ENCODE assay signal across 13 cellular contexts in the genomic region with DNA sequence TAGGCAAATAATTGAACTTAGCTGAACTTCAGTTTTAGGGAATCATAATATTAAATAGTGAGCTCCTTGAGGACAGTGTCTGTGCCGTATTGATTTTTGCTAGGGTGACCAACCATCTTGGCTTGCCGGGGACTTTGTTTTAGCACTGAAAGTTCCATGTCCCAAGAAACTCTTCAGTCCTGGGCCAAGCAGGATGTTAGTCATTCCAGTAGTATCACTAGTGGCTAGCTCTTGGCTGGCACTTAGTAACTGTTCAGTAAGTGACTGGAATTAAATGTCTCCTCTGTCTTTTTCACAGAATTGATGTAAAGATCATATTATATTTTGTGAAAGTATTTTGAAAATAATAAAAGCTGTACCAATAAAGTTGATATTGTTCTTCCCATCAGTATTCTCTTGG. TPM values are rescaled to one million over a fixed set of nuclear protein-coding genes. Genes with fewer than 3 reads are reported as not detected.
A peak's percentile ranks its signal among the peaks of the same experiment; 100 is the strongest.
DNase-seq lines count a peak whose midpoint lies in the region; ATAC-seq and TF ChIP-seq lines count a peak whose summit lies in the region.
"Had no signal": no experiment of that assay in that cellular context is flagged by ENCODE, and none has a peak within 500 bp of the region (broad histone marks: within the 10 kb centered on the region; RNA-seq: fewer than 3 reads in every experiment).

No MANE protein-coding gene starts in this region.

- TF ChIP-seq CTCF in cardiac fibroblast (IDR thresholded peaks at IDR 0.05; ENCODE audit: low read depth, low read length) (no peak), nephron progenitor cell (IDR thresholded peaks at IDR 0.05) (no peak), esophagus squamous epithelium (IDR thresholded peaks at IDR 0.05) (no peak)

- H3K79me2 ChIP-seq in ACC112 (ENCODE audit: control insufficient read depth, insufficient read depth, low read length, unreplicated experiment): peaks cover 5% of the 10 kb centered on the region

- H3K27me3 ChIP-seq in ACC112 (ENCODE audit: insufficient read depth, low read length) (no peaks in the 10 kb centered on the region), esophagus squamous epithelium (no peaks in the 10 kb centered on the region)

- H3K4me1 ChIP-seq in ACC112 (ENCODE audit: control insufficient read depth, insufficient read depth, low read length, unreplicated experiment): peaks cover 19% of the 10 kb centered on the region
- H3K4me1 ChIP-seq in esophagus squamous epithelium: peaks cover 0 to 8% (median 0%) of the 10 kb centered on the region in 3 donors

- H3K4me3 ChIP-seq in ACC112 (ENCODE audit: low read depth, low read length): peak overlapping the region; percentile 44; the same call in 1 of the 2 replicates
- H3K4me3 ChIP-seq in cardiac fibroblast (replicated peaks in 1 of 2; ENCODE audit: low read depth in 2 of 2, low read length in 2 of 2): no peak overlapping the region
- H3K4me3 ChIP-seq in esophagus squamous epithelium: no peak overlapping the region

- ATAC-seq in GM18870 (IDR thresholded peaks at IDR 0.05; ENCODE audit: unreplicated experiment): peak; percentile 83
- peak; percentile 68 for ATAC-seq in HG03342 (IDR thresholded peaks at IDR 0.05; ENCODE audit: unreplicated experiment)
- ATAC-seq in HG03097 (IDR thresholded peaks at IDR 0.05; ENCODE audit: low FRiP score, unreplicated experiment): no peak

- H3K9me3 ChIP-seq in esophagus squamous epithelium: no peaks in the 10 kb centered on the region

- H3K27ac Mint-ChIP-seq in nephron progenitor cell: no peak overlapping the region
- H3K27ac Mint-ChIP-seq: CD4-positive, CD25-positive, alpha-beta regulatory T cell; nephron had no signal

- peaks cover 40% of the 10 kb centered on the region for H3K36me3 Mint-ChIP-seq in nephron progenitor cell (ENCODE audit: low read depth)

- H3K27me3 Mint-ChIP-seq in nephron progenitor cell (ENCODE audit: low read depth, poor library complexity): no peaks in the 10 kb centered on the region
- H3K27me3 Mint-ChIP-seq: CD4-positive, CD25-positive, alpha-beta regulatory T cell had no signal

- H3K4me3 Mint-ChIP-seq in nephron progenitor cell: no peak overlapping the region
- H3K4me3 Mint-ChIP-seq: CD4-positive, CD25-positive, alpha-beta regulatory T cell; nephron had no signal

- H3K27ac ChIP-seq in ACC112 (ENCODE audit: low read depth, low read length) (peak overlapping the region; percentile 74), esophagus squamous epithelium (no peak overlapping the region)

- H3K36me3 ChIP-seq in ACC112 (ENCODE audit: insufficient read depth, low read length) (peaks cover 13% of the 10 kb centered on the region; the same call in 1 of the 2 replicates), esophagus squamous epithelium (no peaks in the 10 kb centered on the region)

- peak; percentile 69 to 85 for DNase-seq in cardiac fibroblast (ENCODE audit: low read depth in 2 of 2)
- no peak for DNase-seq in nephron progenitor cell
- DNase-seq in esophagus squamous epithelium (lab: John Stamatoyannopoulos, UW): no peak
- DNase-seq in stimulated activated CD8-positive, alpha-beta memory T cell treated with anti-CD3 and anti-CD28 coated beads, Interleukin-4, amount 100 ng/mL, for 48 hours: no peak
- DNase-seq: activated CD4-positive, alpha-beta T cell treated with anti-CD3 and anti-CD28 coated beads for 48 hours; hippocampal formation; NCI-H1417 treated with DMSO at 0.1 percent for 48 hours had no signal

- 77 to 86% methylated on average over 2 of the region's 2 CpGs for WGBS in esophagus squamous epithelium, 2 donors

- no peak for TF ChIP-seq POLR2A in esophagus squamous epithelium (IDR thresholded peaks at IDR 0.05)

- no peak overlapping the region for H2AFZ ChIP-seq in ACC112 (ENCODE audit: low read length, unreplicated experiment)

- no peaks in the 10 kb centered on the region for H3K4me1 Mint-ChIP-seq in nephron progenitor cell
- H3K4me1 Mint-ChIP-seq: nephron had no signal

- intact Hi-C loops in esophagus squamous epithelium (cut with DNase I): no loop called here

- H3K9me3 Mint-ChIP-seq in nephron progenitor cell: peaks cover 22% of the 10 kb centered on the region

RNA-seq across cellular contexts. Expression of gene RSRC1, which starts 42.3 kb away (rescaled TPM):
- 10 to 100 TPM; 22.5 to 41.4 (median 32.9) TPM for total RNA-seq in esophagus squamous epithelium

RNA-seq across cellular contexts. Expression of gene SHOX2, which starts 46.0 kb away (rescaled TPM):
- not detected for total RNA-seq in esophagus squamous epithelium
- total RNA-seq: CD4-positive, CD25-positive, alpha-beta regulatory T cell had no signal

Comparison
In these comparisons a context has a peak if more than half of its experiments do, and no peak if none do; other contexts are left out.
1. DNase-seq: peak in cardiac fibroblast (2 of 2); none in nephron progenitor cell (single experiment), esophagus squamous epithelium (single experiment) and stimulated activated CD8-positive, alpha-beta memory T cell treated with anti-CD3 and anti-CD28 coated beads, Interleukin-4, amount 100 ng/mL, for 48 hours (single experiment).